In the genomic region with DNA sequence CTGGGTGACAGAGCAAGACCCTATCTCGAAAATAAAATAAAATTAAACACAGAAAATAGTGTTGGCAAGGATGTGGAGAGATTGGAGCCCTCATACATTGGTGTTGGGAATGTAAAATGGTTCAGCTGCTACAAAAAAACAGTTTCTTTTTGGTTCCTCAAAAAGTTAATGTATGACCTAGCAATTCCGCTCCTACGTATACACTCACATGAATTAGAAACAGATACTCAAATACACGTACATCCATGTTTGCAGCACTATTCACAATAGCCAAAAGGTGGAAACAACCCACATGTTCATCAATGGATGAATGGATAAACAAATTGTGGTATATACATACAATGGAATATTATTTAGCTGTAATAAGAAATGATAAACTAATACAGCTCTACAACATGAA, we compare ENCODE assay signal across 7 cellular contexts.
"Had no signal": no experiment of that assay in that cellular context is flagged by ENCODE, and none has a peak within 500 bp of the region (broad histone marks: within the 10 kb centered on the region; RNA-seq: fewer than 3 reads in every experiment).

No MANE protein-coding gene starts in this region.

- H3K4me3 Mint-ChIP-seq: IgD-negative memory B cell had no signal

- H3K27ac Mint-ChIP-seq: IgD-negative memory B cell had no signal

- DNase-seq: IMR-90, KBM-7, KG1 had no signal

- ATAC-seq: HepG2, K562 had no signal

- H3K27ac ChIP-seq: HL-60 had no signal

- H3K4me1 Mint-ChIP-seq: IgD-negative memory B cell had no signal

- H3K4me3 ChIP-seq: K562 had no signal
